8 cellular contexts compared by ENCODE assay signal in genomic region chr1:28232558-28233263, GRCh38. TPM values are rescaled to one million over a fixed set of nuclear protein-coding genes. Genes with fewer than 3 reads are reported as not detected.
DNase-seq lines count a peak whose midpoint lies in the region; ATAC-seq, FAIRE-seq and TF ChIP-seq lines count a peak whose summit lies in the region.

TSS of gene DNAJC8 (minus strand) at chr1:28233029. CDS start at chr1:28232998, 31 bp downstream.

- no peak within 1 kb of the TSS for H2BK20ac ChIP-seq in H1 (ENCODE audit: low read length)

- peak within 1 kb of the TSS; percentile 88 for H3K4me2 ChIP-seq in BLaER1
- peak within 1 kb of the TSS; percentile 90 to 93 for H3K4me2 ChIP-seq in H1 (ENCODE audit: insufficient read depth in 1 of 2, low read depth in 2 of 2, low read length in 2 of 2)

- H3K18ac ChIP-seq in H1 (ENCODE audit: extremely low read depth, low read length), result peak within 1 kb of the TSS; percentile 75; the same call in 1 of the 2 replicates

- H3K4me3 ChIP-seq in BLaER1 (peak within 1 kb of the TSS; percentile 81), NT2/D1 (ENCODE audit: insufficient read length, low read depth) (peak within 1 kb of the TSS; percentile 100), H1 (ENCODE audit: extremely low read depth in 1 of 4, insufficient read depth in 2 of 4, low read depth in 3 of 4, low read length in 4 of 4) (peak within 1 kb of the TSS; percentile 86 to 97 (median 96))

- H3K4ac ChIP-seq in H1 (replicated peaks; ENCODE audit: insufficient read length, low read depth, low read length), result no peak within 1 kb of the TSS

- H4K5ac ChIP-seq in H1 (ENCODE audit: insufficient read length, low read depth, low read length), result peak within 1 kb of the TSS; percentile 69

- FAIRE-seq in HTR-8/SVneo (lab: Jason Lieb, UNC) (no peak), H1 (lab: Jason Lieb, UNC) (no peak)

- H3K4me1 ChIP-seq in BLaER1 (peaks cover 52% of the 10 kb centered on the region), NT2/D1 (ENCODE audit: insufficient read depth, insufficient read length) (no peaks in the 10 kb centered on the region), H1 (replicated peaks in 1 of 4; ENCODE audit: control insufficient read depth in 3 of 4, insufficient read depth in 4 of 4, low read length in 3 of 4) (peaks cover 0 to 4% (median 4%) of the 10 kb centered on the region in 4 experiments; a peak in 4 of 7 replicates)

- peak within 1 kb of the TSS; percentile 97 for H3K27ac Mint-ChIP-seq in memory B cell

- H3K36me3 ChIP-seq in BLaER1, result peaks cover 36% of the 10 kb centered on the region
- peaks cover 48% of the 10 kb centered on the region for H3K36me3 ChIP-seq in NT2/D1 (ENCODE audit: insufficient read depth, insufficient read length, low read length)
- peaks cover 6 to 20% (median 16%) of the 10 kb centered on the region in 4 experiments; a peak in 7 of 8 replicates for H3K36me3 ChIP-seq in H1 (ENCODE audit: control insufficient read depth in 2 of 4, insufficient read depth in 4 of 4, low read length in 3 of 4)

- H2AFZ ChIP-seq in H1 (ENCODE audit: low read length), result peak within 1 kb of the TSS; percentile 15; the same call in 1 of the 2 replicates

- H4K91ac ChIP-seq in H1 (replicated peaks; ENCODE audit: insufficient read length, low read length), result no peak within 1 kb of the TSS

- peak within 1 kb of the TSS; percentile 98 for H4K8ac ChIP-seq in H1 (ENCODE audit: extremely low read depth, insufficient read depth, low read length)

- no peak within 1 kb of the TSS for H3K23ac ChIP-seq in H1 (ENCODE audit: insufficient read length)

- no peak within 1 kb of the TSS for H2BK12ac ChIP-seq in H1 (ENCODE audit: low read depth, low read length)

- H3K9me3 ChIP-seq in BLaER1, result no peaks in the 10 kb centered on the region
- H3K9me3 ChIP-seq in NT2/D1 (ENCODE audit: insufficient read depth, low read length), result no peaks in the 10 kb centered on the region
- H3K9me3 ChIP-seq in H1 (ENCODE audit: insufficient read depth in 2 of 2, low read depth in 1 of 2, low read length in 1 of 2), result no peaks in the 10 kb centered on the region

- peaks cover 11% of the 10 kb centered on the region; the same call in 1 of the 2 replicates for H3K23me2 ChIP-seq in H1 (ENCODE audit: low read depth, low read length)

- H3K36me3 Mint-ChIP-seq in memory B cell, result peaks cover 2% of the 10 kb centered on the region

- no peak within 1 kb of the TSS for H3K14ac ChIP-seq in H1 (ENCODE audit: insufficient read length)

- H3K56ac ChIP-seq in H1 (replicated peaks; ENCODE audit: insufficient read length, low read depth, low read length), result peak within 1 kb of the TSS; percentile 9

- CTCF ChIA-PET in H1 (lab: Charles Lee; ENCODE audit: partially characterized antibody), result interaction anchor here (0.6 to 2.5 kb wide), 4 partner anchors 10 to 563 kb away, joined by 3 to 9 read pairs (median 3); no protein-coding TSS in a partner anchor

- no peak within 1 kb of the TSS for H2BK120ac ChIP-seq in H1 (replicated peaks; ENCODE audit: low read depth, low read length)

- H3K4me1 Mint-ChIP-seq in memory B cell, result peaks cover 13% of the 10 kb centered on the region

- no peak for TF ChIP-seq RAD21 in H1 (IDR thresholded peaks at IDR 0.05 in 1 of 2, conservative IDR thresholded peaks at IDR 0.05 in 1 of 2; ENCODE audit: low read depth in 2 of 2, low read length in 2 of 2)

- peak in 1 of 2 experiments; percentile 82; a peak in 2 of 3 replicates for TF ChIP-seq POLR2A in H1 (IDR thresholded peaks at IDR 0.05; ENCODE audit: control extremely low read depth in 1 of 2, low read depth in 2 of 2, low read length in 2 of 2)

- H3K27me3 ChIP-seq in BLaER1, result no peaks in the 10 kb centered on the region
- no peaks in the 10 kb centered on the region for H3K27me3 ChIP-seq in NT2/D1 (ENCODE audit: insufficient read depth, insufficient read length)
- H3K27me3 ChIP-seq in H1 (replicated peaks in 1 of 4; ENCODE audit: control insufficient read depth in 3 of 4, extremely low read depth in 1 of 4, insufficient read depth in 3 of 4, low read length in 3 of 4), result no peaks in the 10 kb centered on the region

- peak within 1 kb of the TSS; percentile 96 for H3K4me3 Mint-ChIP-seq in memory B cell

- peak; percentile 56 for ATAC-seq in GM19438 (IDR thresholded peaks at IDR 0.05; ENCODE audit: low read depth, unreplicated experiment)
- peak; percentile 68 for ATAC-seq in memory B cell (ENCODE audit: low read depth)

- no peak within 1 kb of the TSS for H2BK15ac ChIP-seq in H1 (ENCODE audit: low read length)

- peaks cover 12% of the 10 kb centered on the region for H3K79me1 ChIP-seq in H1 (ENCODE audit: low read depth, low read length)

- no peak within 1 kb of the TSS for H2AK5ac ChIP-seq in H1 (ENCODE audit: low read depth, low read length)

- H3K27ac ChIP-seq in BLaER1 (peak within 1 kb of the TSS; percentile 89), H1 (ENCODE audit: low read depth, low read length) (peak within 1 kb of the TSS; percentile 62)

- H3K79me2 ChIP-seq in H1 (ENCODE audit: control insufficient read depth in 1 of 2, insufficient read depth in 2 of 2, low read length in 2 of 2), result peaks cover 15 to 53% of the 10 kb centered on the region in 2 experiments

- no peaks in the 10 kb centered on the region for H3K9me3 Mint-ChIP-seq in memory B cell

- TF ChIP-seq EP300 in H1 (IDR thresholded peaks at IDR 0.05; ENCODE audit: borderline replicate concordance in 1 of 2, low read depth in 2 of 2, low read length in 2 of 2), result peak in 1 of 2 experiments; percentile 14; a peak in 1 of 3 replicates

- H3K27me3 Mint-ChIP-seq in memory B cell, result no peaks in the 10 kb centered on the region

- H3K9ac ChIP-seq in BLaER1 (peak within 1 kb of the TSS; percentile 95), NT2/D1 (ENCODE audit: insufficient read length, low read depth) (peak within 1 kb of the TSS; percentile 100), H1 (replicated peaks in 1 of 4; ENCODE audit: extremely low read depth in 1 of 4, low read depth in 3 of 4, low read length in 3 of 4) (peak within 1 kb of the TSS; percentile 85 to 93 (median 90))

- H4K20me1 ChIP-seq in BLaER1 (peaks cover 36% of the 10 kb centered on the region; the same call in 1 of the 2 replicates), H1 (replicated peaks in 1 of 2; ENCODE audit: control insufficient read depth in 1 of 2, insufficient read depth in 2 of 2, low read length in 2 of 2) (no peaks in the 10 kb centered on the region)

- DNase-seq in HTR-8/SVneo (ENCODE audit: insufficient read length, low spot score) (peak; percentile 93), NT2/D1 (ENCODE audit: low read depth, low spot score) (peak; percentile 96), H1 (ENCODE audit: low read depth in 1 of 2, low spot score in 2 of 2) (peak in 1 of 2 experiments; percentile 91), memory B cell (ENCODE audit: low spot score in 2 of 2) (peak; percentile 83 to 89)
- DNase-seq in activated CD8-positive, alpha-beta memory T cell treated with anti-CD3 and anti-CD28 coated beads for 48 hours (ENCODE audit: low read depth in 2 of 3, low spot score in 2 of 3), result peak; percentile 79 to 89 (median 82)
- peak; percentile 96 for DNase-seq in stimulated activated CD8-positive, alpha-beta memory T cell treated with anti-CD3 and anti-CD28 coated beads, Interleukin-12 subunit alpha, Interleukin-12 subunit beta, amount 100 ng/mL, for 1 hour (ENCODE audit: low read depth)

- POLR2A ChIA-PET in H1 (lab: Charles Lee; ENCODE audit: partially characterized antibody), result interaction anchor here (0.6 to 9.1 kb wide), 8 partner anchors 11 to 707 kb away, joined by 3 to 116 read pairs (median 3); partner anchors contain the start of gene SESN2

- 4% methylated on average over 40 of the region's 40 CpGs; no CpG with 5 or more reads in 1 of the 2 experiments for WGBS in H1 (ENCODE audit: extremely low coverage in 1 of 2, insufficient coverage in 1 of 2, insufficient read length in 1 of 2, insufficient replicate concordance in 2 of 2, low coverage in 1 of 2, low lambda C conversion rate in 2 of 2, missing lambda C conversion rate in 1 of 2), 2 experiments

- no peak for TF ChIP-seq CTCF in H1 (IDR thresholded peaks at IDR 0.05; ENCODE audit: control extremely low read depth in 1 of 3, insufficient read depth in 1 of 3, low read depth in 1 of 3, low read length in 3 of 3)

- H2BK5ac ChIP-seq in H1 (ENCODE audit: low read depth, low read length), result peak within 1 kb of the TSS; percentile 87

TF ChIP-seq in H1, 55 proteins besides CTCF, POLR2A, EP300 and RAD21 (continues in another document):
- TF ChIP-seq CBX5 (IDR thresholded peaks at IDR 0.05; ENCODE audit: low read depth, low read length), result no peak
- no peak for TF ChIP-seq RXRA (IDR thresholded peaks at IDR 0.05; ENCODE audit: insufficient read depth, low read depth, low read length)
- TF ChIP-seq SIX5 (IDR thresholded peaks at IDR 0.05; ENCODE audit: low read depth, low read length), result no peak
- TF ChIP-seq SIRT6 (IDR thresholded peaks at IDR 0.05; ENCODE audit: low read length), result no peak
- TF ChIP-seq TEAD4 (IDR thresholded peaks at IDR 0.05; ENCODE audit: low read depth, low read length), result no peak
- no peak for TF ChIP-seq SRF (IDR thresholded peaks at IDR 0.05; ENCODE audit: low read depth, low read length)
- peak; percentile 85 to 86; a peak in 3 of 4 replicates for TF ChIP-seq SIN3A (conservative IDR thresholded peaks at IDR 0.05 in 1 of 2, IDR thresholded peaks at IDR 0.05 in 1 of 2; ENCODE audit: low read depth in 1 of 2, low read length in 2 of 2)
- peak; percentile 30; the same call in 1 of the 2 replicates for TF ChIP-seq JUND (IDR thresholded peaks at IDR 0.05; ENCODE audit: low read length)
- TF ChIP-seq SP1 (IDR thresholded peaks at IDR 0.05; ENCODE audit: low read depth, low read length), result no peak
- peak; percentile 92 for TF ChIP-seq TAF1 (IDR thresholded peaks at IDR 0.05; ENCODE audit: low read depth, low read length)
- TF ChIP-seq TCF12 (IDR thresholded peaks at IDR 0.05; ENCODE audit: low read depth, low read length), result peak; percentile 76; the same call in 1 of the 2 replicates
- 0 out of 2 replicates have a peak, but pooled peaks have one; percentile 70 for TF ChIP-seq RBBP5 (IDR thresholded peaks at IDR 0.05; ENCODE audit: borderline replicate concordance, low read depth, low read length)
- TF ChIP-seq CHD2 (IDR thresholded peaks at IDR 0.05; ENCODE audit: low read length), result no peak
- peak; percentile 87 for TF ChIP-seq POLR2AphosphoS5 (IDR thresholded peaks at IDR 0.05; ENCODE audit: low read depth, low read length)

RNA-seq across cellular contexts. Expression of gene DNAJC8, which starts in this region (rescaled TPM):
- total RNA-seq in H1 (2021; fragmentation: NEBNext Ultra II Directional; extraction: Animal tissue kit (Norgen Biotek cat#: 25700)), result 129 and 134 TPM in 2 replicates
- polyA plus RNA-seq in H1 (2011; rRNA removed), result 74.1 and 116 TPM in 2 replicates
- 105 TPM for polyA plus RNA-seq in H1 (2011; cell fraction: cytosol; rRNA removed)
- 44.7 TPM for polyA plus RNA-seq in H1 (2011; cell fraction: nucleus; rRNA removed)
- 116 to 133 TPM (median 119 TPM) in 4 replicates for polyA plus RNA-seq in H1 (2012, experiment 1 of 2)
- polyA plus RNA-seq in H1 (2012, experiment 2 of 2), result 116 TPM
- 155 TPM for polyA plus RNA-seq in H1 (2013, experiment 1 of 2)
- 156 TPM for polyA plus RNA-seq in H1 (2013, experiment 2 of 2)
- polyA minus RNA-seq in H1 (2011; rRNA and poly(A)+ RNA removed), result 31.2 and 38.8 TPM in 2 replicates
- 19.2 TPM for polyA minus RNA-seq in H1 (2011; cell fraction: cytosol; rRNA and poly(A)+ RNA removed)
- 23.8 TPM for polyA minus RNA-seq in H1 (2011; cell fraction: nucleus; rRNA and poly(A)+ RNA removed)
